In the genomic region with DNA sequence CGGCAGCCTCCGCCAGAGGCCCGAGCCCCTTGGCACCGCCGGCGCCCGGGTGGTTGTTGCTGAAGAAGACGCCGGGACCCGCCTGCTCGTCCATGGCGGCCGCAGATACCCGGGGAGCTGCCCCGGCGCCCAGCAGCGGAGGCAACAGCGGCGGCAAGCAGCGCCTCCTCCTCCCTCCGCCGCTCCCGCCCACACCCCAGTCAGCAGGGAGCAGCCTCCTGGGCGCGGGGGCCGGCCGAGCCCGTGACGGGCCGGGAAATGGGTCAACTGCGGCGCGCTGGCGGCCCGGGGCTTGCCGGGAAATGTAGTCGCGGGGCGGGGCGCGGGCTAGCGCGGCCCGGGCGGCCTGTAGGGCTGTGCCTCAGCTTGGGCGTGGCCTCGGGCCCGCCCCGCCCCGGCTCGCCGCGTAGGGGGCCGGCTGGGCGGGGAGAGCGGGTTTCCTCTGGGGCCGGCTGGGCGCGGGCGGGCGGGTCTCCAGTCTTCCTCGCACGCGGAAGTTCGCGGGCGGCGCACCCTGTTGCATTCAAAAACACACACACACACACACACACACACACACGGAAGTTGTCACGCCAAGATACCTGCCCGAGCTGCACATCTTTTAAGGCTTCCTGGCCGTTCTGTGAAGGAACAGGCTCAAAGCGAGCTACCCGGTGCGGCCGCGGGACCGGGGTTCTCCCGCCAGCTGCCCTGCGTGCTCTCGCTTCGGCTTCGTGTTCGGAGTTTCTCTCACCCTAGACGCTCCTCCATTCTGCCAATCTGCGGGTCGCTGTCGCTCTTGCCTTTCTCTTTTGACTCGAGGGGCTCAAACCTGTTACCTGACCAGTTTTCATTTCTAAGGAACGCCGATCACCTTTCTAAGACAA, we compare ENCODE assay signal across 1 cellular context.
TF ChIP-seq lines count a peak whose summit lies in the region.

A gene with protein sequence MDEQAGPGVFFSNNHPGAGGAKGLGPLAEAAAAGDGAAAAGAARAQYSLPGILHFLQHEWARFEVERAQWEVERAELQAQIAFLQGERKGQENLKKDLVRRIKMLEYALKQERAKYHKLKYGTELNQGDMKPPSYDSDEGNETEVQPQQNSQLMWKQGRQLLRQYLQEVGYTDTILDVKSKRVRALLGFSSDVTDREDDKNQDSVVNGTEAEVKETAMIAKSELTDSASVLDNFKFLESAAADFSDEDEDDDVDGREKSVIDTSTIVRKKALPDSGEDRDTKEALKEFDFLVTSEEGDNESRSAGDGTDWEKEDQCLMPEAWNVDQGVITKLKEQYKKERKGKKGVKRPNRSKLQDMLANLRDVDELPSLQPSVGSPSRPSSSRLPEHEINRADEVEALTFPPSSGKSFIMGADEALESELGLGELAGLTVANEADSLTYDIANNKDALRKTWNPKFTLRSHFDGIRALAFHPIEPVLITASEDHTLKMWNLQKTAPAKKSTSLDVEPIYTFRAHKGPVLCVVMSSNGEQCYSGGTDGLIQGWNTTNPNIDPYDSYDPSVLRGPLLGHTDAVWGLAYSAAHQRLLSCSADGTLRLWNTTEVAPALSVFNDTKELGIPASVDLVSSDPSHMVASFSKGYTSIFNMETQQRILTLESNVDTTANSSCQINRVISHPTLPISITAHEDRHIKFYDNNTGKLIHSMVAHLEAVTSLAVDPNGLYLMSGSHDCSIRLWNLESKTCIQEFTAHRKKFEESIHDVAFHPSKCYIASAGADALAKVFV (minus strand): TSS at position 167 of the 866 bp plus-strand sequence. CDS start 73 bp downstream, at position 94.

TF ChIP-seq in K562, 482 proteins besides CTCF, POLR2A, EP300 and RAD21 (continued from another document and continues in another):
- TF ChIP-seq, protein P1, sequence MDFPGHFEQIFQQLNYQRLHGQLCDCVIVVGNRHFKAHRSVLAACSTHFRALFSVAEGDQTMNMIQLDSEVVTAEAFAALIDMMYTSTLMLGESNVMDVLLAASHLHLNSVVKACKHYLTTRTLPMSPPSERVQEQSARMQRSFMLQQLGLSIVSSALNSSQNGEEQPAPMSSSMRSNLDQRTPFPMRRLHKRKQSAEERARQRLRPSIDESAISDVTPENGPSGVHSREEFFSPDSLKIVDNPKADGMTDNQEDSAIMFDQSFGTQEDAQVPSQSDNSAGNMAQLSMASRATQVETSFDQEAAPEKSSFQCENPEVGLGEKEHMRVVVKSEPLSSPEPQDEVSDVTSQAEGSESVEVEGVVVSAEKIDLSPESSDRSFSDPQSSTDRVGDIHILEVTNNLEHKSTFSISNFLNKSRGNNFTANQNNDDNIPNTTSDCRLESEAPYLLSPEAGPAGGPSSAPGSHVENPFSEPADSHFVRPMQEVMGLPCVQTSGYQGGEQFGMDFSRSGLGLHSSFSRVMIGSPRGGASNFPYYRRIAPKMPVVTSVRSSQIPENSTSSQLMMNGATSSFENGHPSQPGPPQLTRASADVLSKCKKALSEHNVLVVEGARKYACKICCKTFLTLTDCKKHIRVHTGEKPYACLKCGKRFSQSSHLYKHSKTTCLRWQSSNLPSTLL (IDR thresholded peaks at IDR 0.05): peak; percentile 69; the same call in 1 of the 2 replicates
- no peak for TF ChIP-seq ZNF184 (CRISPR knock-in tag; IDR thresholded peaks at IDR 0.05)
- no peak for TF ChIP-seq SP2 (IDR thresholded peaks at IDR 0.05; ENCODE audit: extremely low read depth, low read depth, low read length, poor library complexity, severe bottlenecking)
- TF ChIP-seq ZNF311 (CRISPR knock-in tag; IDR thresholded peaks at IDR 0.05): no peak
- TF ChIP-seq ZZZ3 (IDR thresholded peaks at IDR 0.05): no peak
- no peak for TF ChIP-seq SRF (CRISPR knock-in tag; IDR thresholded peaks at IDR 0.05)
- TF ChIP-seq, protein P2, sequence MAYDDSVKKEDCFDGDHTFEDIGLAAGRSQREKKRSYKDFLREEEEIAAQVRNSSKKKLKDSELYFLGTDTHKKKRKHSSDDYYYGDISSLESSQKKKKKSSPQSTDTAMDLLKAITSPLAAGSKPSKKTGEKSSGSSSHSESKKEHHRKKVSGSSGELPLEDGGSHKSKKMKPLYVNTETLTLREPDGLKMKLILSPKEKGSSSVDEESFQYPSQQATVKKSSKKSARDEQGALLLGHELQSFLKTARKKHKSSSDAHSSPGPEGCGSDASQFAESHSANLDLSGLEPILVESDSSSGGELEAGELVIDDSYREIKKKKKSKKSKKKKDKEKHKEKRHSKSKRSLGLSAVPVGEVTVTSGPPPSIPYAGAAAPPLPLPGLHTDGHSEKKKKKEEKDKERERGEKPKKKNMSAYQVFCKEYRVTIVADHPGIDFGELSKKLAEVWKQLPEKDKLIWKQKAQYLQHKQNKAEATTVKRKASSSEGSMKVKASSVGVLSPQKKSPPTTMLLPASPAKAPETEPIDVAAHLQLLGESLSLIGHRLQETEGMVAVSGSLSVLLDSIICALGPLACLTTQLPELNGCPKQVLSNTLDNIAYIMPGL (CRISPR knock-in tag; IDR thresholded peaks at IDR 0.05): 0 out of 2 replicates have a peak, but pooled peaks have one; percentile 26
- TF ChIP-seq, protein P3, sequence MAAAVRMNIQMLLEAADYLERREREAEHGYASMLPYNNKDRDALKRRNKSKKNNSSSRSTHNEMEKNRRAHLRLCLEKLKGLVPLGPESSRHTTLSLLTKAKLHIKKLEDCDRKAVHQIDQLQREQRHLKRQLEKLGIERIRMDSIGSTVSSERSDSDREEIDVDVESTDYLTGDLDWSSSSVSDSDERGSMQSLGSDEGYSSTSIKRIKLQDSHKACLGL (CRISPR knock-in tag; IDR thresholded peaks at IDR 0.05; ENCODE audit: borderline replicate concordance, poor library complexity, severe bottlenecking): no peak
- 0 out of 2 replicates have a peak, but pooled peaks have one; percentile 17 for TF ChIP-seq NR4A1 (CRISPR knock-in tag; IDR thresholded peaks at IDR 0.05)
- TF ChIP-seq NR4A1 (tag; IDR thresholded peaks at IDR 0.05): no peak
- TF ChIP-seq CEBPB (tag; IDR thresholded peaks at IDR 0.05): no peak
- peak; percentile 61 for TF ChIP-seq PHF20 (IDR thresholded peaks at IDR 0.05; ENCODE audit: partially characterized antibody)
- TF ChIP-seq CXXC5 (CRISPR knock-in tag; IDR thresholded peaks at IDR 0.05): peak; percentile 97
- TF ChIP-seq, protein P4, sequence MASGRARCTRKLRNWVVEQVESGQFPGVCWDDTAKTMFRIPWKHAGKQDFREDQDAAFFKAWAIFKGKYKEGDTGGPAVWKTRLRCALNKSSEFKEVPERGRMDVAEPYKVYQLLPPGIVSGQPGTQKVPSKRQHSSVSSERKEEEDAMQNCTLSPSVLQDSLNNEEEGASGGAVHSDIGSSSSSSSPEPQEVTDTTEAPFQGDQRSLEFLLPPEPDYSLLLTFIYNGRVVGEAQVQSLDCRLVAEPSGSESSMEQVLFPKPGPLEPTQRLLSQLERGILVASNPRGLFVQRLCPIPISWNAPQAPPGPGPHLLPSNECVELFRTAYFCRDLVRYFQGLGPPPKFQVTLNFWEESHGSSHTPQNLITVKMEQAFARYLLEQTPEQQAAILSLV (tag; IDR thresholded peaks at IDR 0.05): no peak
- TF ChIP-seq BMI1 (IDR thresholded peaks at IDR 0.05; ENCODE audit: low read length): no peak
- peak in 1 of 2 experiments; percentile 42; a peak in 1 of 4 replicates for TF ChIP-seq ETV6 (IDR thresholded peaks at IDR 0.05; ENCODE audit: borderline replicate concordance in 1 of 2, low read depth in 2 of 2, low read length in 1 of 2)
- no peak for TF ChIP-seq ETV6 (CRISPR knock-in tag; IDR thresholded peaks at IDR 0.05; ENCODE audit: borderline replicate concordance)
- no peak for TF ChIP-seq ZNF175 (CRISPR knock-in tag; IDR thresholded peaks at IDR 0.05; ENCODE audit: low read depth)
- no peak for TF ChIP-seq ZFP36 (IDR thresholded peaks at IDR 0.05; ENCODE audit: low read depth, low read length, partially characterized antibody)
- no peak for TF ChIP-seq NCOA4 (IDR thresholded peaks at IDR 0.05; ENCODE audit: partially characterized antibody)
- TF ChIP-seq, protein P5, sequence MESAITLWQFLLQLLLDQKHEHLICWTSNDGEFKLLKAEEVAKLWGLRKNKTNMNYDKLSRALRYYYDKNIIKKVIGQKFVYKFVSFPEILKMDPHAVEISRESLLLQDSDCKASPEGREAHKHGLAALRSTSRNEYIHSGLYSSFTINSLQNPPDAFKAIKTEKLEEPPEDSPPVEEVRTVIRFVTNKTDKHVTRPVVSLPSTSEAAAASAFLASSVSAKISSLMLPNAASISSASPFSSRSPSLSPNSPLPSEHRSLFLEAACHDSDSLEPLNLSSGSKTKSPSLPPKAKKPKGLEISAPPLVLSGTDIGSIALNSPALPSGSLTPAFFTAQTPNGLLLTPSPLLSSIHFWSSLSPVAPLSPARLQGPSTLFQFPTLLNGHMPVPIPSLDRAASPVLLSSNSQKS (CRISPR knock-in tag; IDR thresholded peaks at IDR 0.05): no peak
- TF ChIP-seq CBFA2T3 (IDR thresholded peaks at IDR 0.05): no peak
- no peak for TF ChIP-seq CEBPG (CRISPR knock-in tag; IDR thresholded peaks at IDR 0.05)
- no peak for TF ChIP-seq CEBPG (tag; conservative IDR thresholded peaks at IDR 0.05 in 1 of 2, IDR thresholded peaks at IDR 0.05 in 1 of 2)
- TF ChIP-seq MBD2 (IDR thresholded peaks at IDR 0.05; ENCODE audit: borderline replicate concordance, low read depth): no peak; the same call in 1 of the 2 replicates
- TF ChIP-seq, protein P6, sequence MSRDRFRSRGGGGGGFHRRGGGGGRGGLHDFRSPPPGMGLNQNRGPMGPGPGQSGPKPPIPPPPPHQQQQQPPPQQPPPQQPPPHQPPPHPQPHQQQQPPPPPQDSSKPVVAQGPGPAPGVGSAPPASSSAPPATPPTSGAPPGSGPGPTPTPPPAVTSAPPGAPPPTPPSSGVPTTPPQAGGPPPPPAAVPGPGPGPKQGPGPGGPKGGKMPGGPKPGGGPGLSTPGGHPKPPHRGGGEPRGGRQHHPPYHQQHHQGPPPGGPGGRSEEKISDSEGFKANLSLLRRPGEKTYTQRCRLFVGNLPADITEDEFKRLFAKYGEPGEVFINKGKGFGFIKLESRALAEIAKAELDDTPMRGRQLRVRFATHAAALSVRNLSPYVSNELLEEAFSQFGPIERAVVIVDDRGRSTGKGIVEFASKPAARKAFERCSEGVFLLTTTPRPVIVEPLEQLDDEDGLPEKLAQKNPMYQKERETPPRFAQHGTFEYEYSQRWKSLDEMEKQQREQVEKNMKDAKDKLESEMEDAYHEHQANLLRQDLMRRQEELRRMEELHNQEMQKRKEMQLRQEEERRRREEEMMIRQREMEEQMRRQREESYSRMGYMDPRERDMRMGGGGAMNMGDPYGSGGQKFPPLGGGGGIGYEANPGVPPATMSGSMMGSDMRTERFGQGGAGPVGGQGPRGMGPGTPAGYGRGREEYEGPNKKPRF (IDR thresholded peaks at IDR 0.05; ENCODE audit: low read depth, low read length): no peak
- TF ChIP-seq, protein P7, sequence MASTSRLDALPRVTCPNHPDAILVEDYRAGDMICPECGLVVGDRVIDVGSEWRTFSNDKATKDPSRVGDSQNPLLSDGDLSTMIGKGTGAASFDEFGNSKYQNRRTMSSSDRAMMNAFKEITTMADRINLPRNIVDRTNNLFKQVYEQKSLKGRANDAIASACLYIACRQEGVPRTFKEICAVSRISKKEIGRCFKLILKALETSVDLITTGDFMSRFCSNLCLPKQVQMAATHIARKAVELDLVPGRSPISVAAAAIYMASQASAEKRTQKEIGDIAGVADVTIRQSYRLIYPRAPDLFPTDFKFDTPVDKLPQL (IDR thresholded peaks at IDR 0.05; ENCODE audit: extremely low read depth, insufficient read length): no peak
- TF ChIP-seq, protein P8, sequence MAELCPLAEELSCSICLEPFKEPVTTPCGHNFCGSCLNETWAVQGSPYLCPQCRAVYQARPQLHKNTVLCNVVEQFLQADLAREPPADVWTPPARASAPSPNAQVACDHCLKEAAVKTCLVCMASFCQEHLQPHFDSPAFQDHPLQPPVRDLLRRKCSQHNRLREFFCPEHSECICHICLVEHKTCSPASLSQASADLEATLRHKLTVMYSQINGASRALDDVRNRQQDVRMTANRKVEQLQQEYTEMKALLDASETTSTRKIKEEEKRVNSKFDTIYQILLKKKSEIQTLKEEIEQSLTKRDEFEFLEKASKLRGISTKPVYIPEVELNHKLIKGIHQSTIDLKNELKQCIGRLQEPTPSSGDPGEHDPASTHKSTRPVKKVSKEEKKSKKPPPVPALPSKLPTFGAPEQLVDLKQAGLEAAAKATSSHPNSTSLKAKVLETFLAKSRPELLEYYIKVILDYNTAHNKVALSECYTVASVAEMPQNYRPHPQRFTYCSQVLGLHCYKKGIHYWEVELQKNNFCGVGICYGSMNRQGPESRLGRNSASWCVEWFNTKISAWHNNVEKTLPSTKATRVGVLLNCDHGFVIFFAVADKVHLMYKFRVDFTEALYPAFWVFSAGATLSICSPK (IDR thresholded peaks at IDR 0.05; ENCODE audit: borderline replicate concordance): no peak
- no peak; the same call in 1 of the 2 replicates for TF ChIP-seq ZNF431 (CRISPR knock-in tag; IDR thresholded peaks at IDR 0.05)
- no peak for TF ChIP-seq SETDB1 (IDR thresholded peaks at IDR 0.05; ENCODE audit: low read length)
- no peak for TF ChIP-seq POLR2AphosphoS2 (IDR thresholded peaks at IDR 0.05; ENCODE audit: low read length)
- TF ChIP-seq SPI1 (IDR thresholded peaks at IDR 0.05; ENCODE audit: borderline replicate concordance, low read depth, low read length): no peak
- no peak for TF ChIP-seq RBM22 (IDR thresholded peaks at IDR 0.05; ENCODE audit: low read depth, low read length, poor library complexity, severe bottlenecking)
- TF ChIP-seq, protein P9, sequence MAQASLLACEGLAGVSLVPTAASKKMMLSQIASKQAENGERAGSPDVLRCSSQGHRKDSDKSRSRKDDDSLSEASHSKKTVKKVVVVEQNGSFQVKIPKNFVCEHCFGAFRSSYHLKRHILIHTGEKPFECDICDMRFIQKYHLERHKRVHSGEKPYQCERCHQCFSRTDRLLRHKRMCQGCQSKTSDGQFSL (CRISPR knock-in tag; IDR thresholded peaks at IDR 0.05): no peak
- TF ChIP-seq, protein P9 (tag; IDR thresholded peaks at IDR 0.05): no peak
- TF ChIP-seq ZNF766 (CRISPR knock-in tag; conservative IDR thresholded peaks at IDR 0.05): peak; percentile 46; the same call in 1 of the 2 replicates
- no peak for TF ChIP-seq KLF6 (CRISPR knock-in tag; IDR thresholded peaks at IDR 0.05; ENCODE audit: borderline replicate concordance)
- TF ChIP-seq RCOR1 (IDR thresholded peaks at IDR 0.05; ENCODE audit: borderline replicate concordance in 1 of 2, low read depth in 2 of 2, low read length in 2 of 2): peak in 1 of 2 experiments; percentile 23; a peak in 1 of 4 replicates
- TF ChIP-seq SMAD3 (CRISPR knock-in tag; conservative IDR thresholded peaks at IDR 0.05): no peak
- no peak for TF ChIP-seq ESRRB (CRISPR knock-in tag; IDR thresholded peaks at IDR 0.05; ENCODE audit: borderline replicate concordance)
- TF ChIP-seq ZBTB17 (CRISPR knock-in tag; IDR thresholded peaks at IDR 0.05): peak; percentile 63; the same call in 1 of the 2 replicates
- TF ChIP-seq SMAD1 (IDR thresholded peaks at IDR 0.05; ENCODE audit: low read depth, low read length, partially characterized antibody): no peak
